Comparison of ENCODE assay signal across 29 cellular contexts in the genomic region with DNA sequence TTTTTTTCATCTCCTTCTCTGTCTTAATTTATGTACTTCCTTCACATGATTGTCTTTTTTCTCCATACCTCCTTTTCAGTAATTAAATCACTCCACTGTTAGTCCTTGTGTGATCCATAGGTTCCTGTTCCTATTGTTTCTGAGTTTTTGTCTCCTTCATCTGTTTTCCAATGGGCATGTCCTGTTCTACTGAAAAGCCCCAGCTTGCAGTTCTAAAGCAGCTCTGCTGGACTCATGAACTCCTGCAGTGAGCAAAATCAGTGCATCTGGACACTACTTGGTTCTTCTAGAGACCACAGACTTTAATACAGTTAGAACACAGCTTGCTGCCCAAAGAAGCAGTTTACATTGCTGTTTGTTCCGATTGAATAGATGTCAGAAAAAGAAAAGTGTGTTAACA.
"Had no signal": no experiment of that assay in that cellular context is flagged by ENCODE, and none has a peak within 500 bp of the region (broad histone marks: within the 10 kb centered on the region; RNA-seq: fewer than 3 reads in every experiment).

No MANE protein-coding gene starts in this region.

- H3K27me3 Mint-ChIP-seq: naive thymus-derived CD8-positive, alpha-beta T cell; progenitor cell of endocrine pancreas; stimulated activated memory B cell treated with anti-CD40 and anti-IgM and Interleukin-4, amounts not matched to agents 10 μg/mL and 1 μg/mL and 100 μg/mL, for 72 hours; stimulated activated naive CD8-positive, alpha-beta T cell treated with anti-CD3 and anti-CD28 coated beads, Interleukin-15, amount 100 ng/mL, for 72 hours had no signal

- H3K4me3 Mint-ChIP-seq: naive thymus-derived CD8-positive, alpha-beta T cell; nephron; neural crest cell; stimulated activated memory B cell treated with anti-CD40 and anti-IgM and Interleukin-4, amounts not matched to agents 10 μg/mL and 1 μg/mL and 100 μg/mL, for 72 hours; stimulated activated naive CD8-positive, alpha-beta T cell treated with anti-CD3 and anti-CD28 coated beads, Interleukin-15, amount 100 ng/mL, for 72 hours; type B pancreatic cell had no signal

- H3K27ac ChIP-seq: heart right ventricle, hepatocyte, lower lobe of right lung, ovary, right atrium auricular region, right lobe of liver, tibial nerve, uterus had no signal

- DNase-seq: heart right ventricle; kidney glomerular epithelial cell; left cardiac atrium; left ventricle myocardium superior; lower lobe of right lung; mammary epithelial cell; mesenchymal stem cell; naive thymus-derived CD8-positive, alpha-beta T cell; ovary; right lobe of liver; stimulated activated CD4-positive, alpha-beta T cell treated with anti-CD3 and anti-CD28 coated beads, Interleukin-1b, Interleukin-23, amount 100 ng/mL, for 48 hours; stimulated activated CD4-positive, alpha-beta T cell treated with anti-CD3 and anti-CD28 coated beads, Interleukin-2, amount 100 ng/mL, for 48 hours; stimulated activated CD4-positive, alpha-beta T cell treated with anti-CD3 and anti-CD28 coated beads, Interleukin-4, amount 100 ng/mL, for 4 hours; stimulated activated CD8-positive, alpha-beta memory T cell treated with anti-CD3 and anti-CD28 coated beads, Interleukin-4, amount 100 ng/mL, for 48 hours; stimulated activated naive CD4-positive, alpha-beta T cell treated with Interleukin-2 at 50 U/mL for 16 hours; stimulated activated naive CD8-positive, alpha-beta T cell treated with anti-CD3 and anti-CD28 coated beads, Interleukin-15, amount 100 ng/mL, for 72 hours; substantia nigra; uterus had no signal

- H2AFZ ChIP-seq: hepatocyte had no signal

- ATAC-seq: heart right ventricle; left cardiac atrium; left lobe of liver; left ventricle myocardium superior; lower lobe of right lung; naive thymus-derived CD8-positive, alpha-beta T cell; right lobe of liver; stimulated activated memory B cell treated with anti-CD40 and anti-IgM and Interleukin-4, amounts not matched to agents 10 μg/mL and 1 μg/mL and 100 μg/mL, for 72 hours; stimulated activated naive CD8-positive, alpha-beta T cell treated with anti-CD3 and anti-CD28 coated beads, Interleukin-15, amount 100 ng/mL, for 72 hours had no signal

- H3K4me3 ChIP-seq: heart right ventricle, hepatocyte, lower lobe of right lung, ovary, right atrium auricular region, right lobe of liver, smooth muscle cell, tibial nerve, uterus had no signal

- H3K79me2 ChIP-seq: hepatocyte had no signal

- H3K36me3 ChIP-seq: heart right ventricle, lower lobe of right lung, ovary, right atrium auricular region, right lobe of liver, tibial nerve, uterus had no signal

- H3K27ac Mint-ChIP-seq: naive thymus-derived CD8-positive, alpha-beta T cell; nephron; progenitor cell of endocrine pancreas; stimulated activated memory B cell treated with anti-CD40 and anti-IgM and Interleukin-4, amounts not matched to agents 10 μg/mL and 1 μg/mL and 100 μg/mL, for 72 hours; stimulated activated naive CD8-positive, alpha-beta T cell treated with anti-CD3 and anti-CD28 coated beads, Interleukin-15, amount 100 ng/mL, for 72 hours; type B pancreatic cell had no signal

- H3K9me3 Mint-ChIP-seq: stimulated activated memory B cell treated with anti-CD40 and anti-IgM and Interleukin-4, amounts not matched to agents 10 μg/mL and 1 μg/mL and 100 μg/mL, for 72 hours had no signal

- H3K4me1 Mint-ChIP-seq: naive thymus-derived CD8-positive, alpha-beta T cell; stimulated activated memory B cell treated with anti-CD40 and anti-IgM and Interleukin-4, amounts not matched to agents 10 μg/mL and 1 μg/mL and 100 μg/mL, for 72 hours; stimulated activated naive CD8-positive, alpha-beta T cell treated with anti-CD3 and anti-CD28 coated beads, Interleukin-15, amount 100 ng/mL, for 72 hours had no signal

- H3K27me3 ChIP-seq: heart right ventricle, hepatocyte, ovary, right atrium auricular region, right lobe of liver, tibial nerve, uterus had no signal

- H3K36me3 Mint-ChIP-seq: naive thymus-derived CD8-positive, alpha-beta T cell; stimulated activated memory B cell treated with anti-CD40 and anti-IgM and Interleukin-4, amounts not matched to agents 10 μg/mL and 1 μg/mL and 100 μg/mL, for 72 hours; type B pancreatic cell had no signal

- H3K4me1 ChIP-seq: heart right ventricle, lower lobe of right lung, right atrium auricular region, right lobe of liver, tibial nerve, uterus had no signal

- FAIRE-seq: keratinocyte had no signal

- H3K4me2 ChIP-seq: hepatocyte, smooth muscle cell had no signal

- H3K9me3 ChIP-seq: lower lobe of right lung, ovary, right lobe of liver, uterus had no signal
